In genomic region chr13:108342369-108343289, GRCh38 we compare ENCODE assay signal across 9 cellular contexts.
DNase-seq lines count a peak whose midpoint lies in the region; ATAC-seq and TF ChIP-seq lines count a peak whose summit lies in the region.
"Had no signal": no experiment of that assay in that cellular context is flagged by ENCODE, and none has a peak within 500 bp of the region (broad histone marks: within the 10 kb centered on the region; RNA-seq: fewer than 3 reads in every experiment).

No MANE protein-coding gene starts in this region.

- CTCF ChIA-PET in activated CD4-positive, alpha-beta memory T cell treated with anti-CD3 and anti-CD28 coated beads, Interleukin-2, amount 10 ng/mL, durations not matched to agents 7 days and 5 days (lab: Charles Lee): interaction anchor here (0.5 to 2.2 kb wide), 8 partner anchors 10 to 573 kb away, joined by 3 to 11 read pairs (median 3); no protein-coding TSS in a partner anchor

- TF ChIP-seq CTCF in hepatocyte (IDR thresholded peaks at IDR 0.05; ENCODE audit: poor library complexity) (peak; percentile 65), sigmoid colon (IDR thresholded peaks at IDR 0.05) (peak in 1 of 4 experiments; percentile 27)

- no peaks in the 10 kb centered on the region for H4K20me1 ChIP-seq in hepatocyte (ENCODE audit: insufficient read depth, poor library complexity, severe bottlenecking)

- H3K27ac ChIP-seq in hepatocyte (no peak overlapping the region), sigmoid colon (no peak overlapping the region)

- no peaks in the 10 kb centered on the region for H3K36me3 Mint-ChIP-seq in activated CD4-positive, alpha-beta memory T cell treated with anti-CD3 and anti-CD28 coated beads, Interleukin-2, amount 10 ng/mL, durations not matched to agents 7 days and 5 days (ENCODE audit: low read depth)

- peak overlapping the region; percentile 74 for H3K27ac Mint-ChIP-seq in activated CD4-positive, alpha-beta memory T cell treated with anti-CD3 and anti-CD28 coated beads, Interleukin-2, amount 10 ng/mL, durations not matched to agents 7 days and 5 days

- TF ChIP-seq EP300 in sigmoid colon (IDR thresholded peaks at IDR 0.05): no peak

- peak; percentile 74 for ATAC-seq in GM21786 (IDR thresholded peaks at IDR 0.05; ENCODE audit: unreplicated experiment)
- ATAC-seq in GM19463 (IDR thresholded peaks at IDR 0.05; ENCODE audit: unreplicated experiment): no peak

- H3K9me3 Mint-ChIP-seq in activated CD4-positive, alpha-beta memory T cell treated with anti-CD3 and anti-CD28 coated beads, Interleukin-2, amount 10 ng/mL, durations not matched to agents 7 days and 5 days: no peaks in the 10 kb centered on the region
- H3K9me3 Mint-ChIP-seq: central memory CD8-positive, alpha-beta T cell had no signal

- no peaks in the 10 kb centered on the region for H3K9me3 ChIP-seq in hepatocyte (ENCODE audit: low read depth)
- no peaks in the 10 kb centered on the region for H3K9me3 ChIP-seq in sigmoid colon

- H3K4me1 ChIP-seq in hepatocyte (ENCODE audit: insufficient read depth): no peaks in the 10 kb centered on the region
- no peaks in the 10 kb centered on the region for H3K4me1 ChIP-seq in sigmoid colon

- POLR2A ChIA-PET in activated CD4-positive, alpha-beta memory T cell treated with anti-CD3 and anti-CD28 coated beads, Interleukin-2, amount 10 ng/mL, durations not matched to agents 7 days and 5 days (lab: Charles Lee): interaction anchor here (0.7 to 1.3 kb wide), 2 partner anchors 19 to 555 kb away, joined by 3 read pairs; no protein-coding TSS in a partner anchor

- H3K27me3 ChIP-seq in hepatocyte: no peaks in the 10 kb centered on the region
- no peaks in the 10 kb centered on the region for H3K27me3 ChIP-seq in sigmoid colon

- H2AFZ ChIP-seq in hepatocyte: no peak overlapping the region

- H3K4me3 ChIP-seq in hepatocyte (no peak overlapping the region), sigmoid colon (no peak overlapping the region)

- H3K9me2 ChIP-seq in hepatocyte (replicated peaks; ENCODE audit: insufficient read depth): no peaks in the 10 kb centered on the region

- no peak overlapping the region for H3K4me2 ChIP-seq in hepatocyte

- peak; percentile 4 to 13 for DNase-seq in activated CD4-positive, alpha-beta T cell treated with anti-CD3 and anti-CD28 coated beads for 4 hours
- no peak for DNase-seq in activated CD4-positive, alpha-beta T cell treated with anti-CD3 and anti-CD28 coated beads for 1 hour
- peak; percentile 5 to 63 (median 12) for DNase-seq in NCI-H1417 (lab: John Stamatoyannopoulos, UW)
- peak; percentile 30 for DNase-seq in activated CD4-positive, alpha-beta memory T cell treated with anti-CD3 and anti-CD28 coated beads, Interleukin-2, amount 10 ng/mL, durations not matched to agents 7 days and 5 days
- DNase-seq in hepatocyte (ENCODE audit: low spot score): peak; percentile 41
- no peak for DNase-seq in sigmoid colon

- H3K36me3 ChIP-seq in hepatocyte (replicated peaks; ENCODE audit: insufficient read depth, low read depth) (no peaks in the 10 kb centered on the region), sigmoid colon (no peaks in the 10 kb centered on the region)

- H3K4me1 Mint-ChIP-seq in activated CD4-positive, alpha-beta memory T cell treated with anti-CD3 and anti-CD28 coated beads, Interleukin-2, amount 10 ng/mL, durations not matched to agents 7 days and 5 days: peaks cover 52% of the 10 kb centered on the region
- H3K4me1 Mint-ChIP-seq: central memory CD8-positive, alpha-beta T cell had no signal

- H3K79me2 ChIP-seq in hepatocyte: no peaks in the 10 kb centered on the region

- no peak for TF ChIP-seq POLR2A in sigmoid colon (IDR thresholded peaks at IDR 0.05)

- 61% methylated on average over 7 of the region's 7 CpGs for WGBS in hepatocyte (ENCODE audit: low lambda C conversion rate, missing lambda C conversion rate)
- WGBS in sigmoid colon, 2 donors: 39 to 50% methylated on average over 7 of the region's 7 CpGs

- H3K27me3 Mint-ChIP-seq in activated CD4-positive, alpha-beta memory T cell treated with anti-CD3 and anti-CD28 coated beads, Interleukin-2, amount 10 ng/mL, durations not matched to agents 7 days and 5 days: no peaks in the 10 kb centered on the region
- H3K27me3 Mint-ChIP-seq: central memory CD8-positive, alpha-beta T cell had no signal

- intact Hi-C loops in sigmoid colon (cut with DNase I): no loop called here

- peak overlapping the region; percentile 51 for H3K4me3 Mint-ChIP-seq in activated CD4-positive, alpha-beta memory T cell treated with anti-CD3 and anti-CD28 coated beads, Interleukin-2, amount 10 ng/mL, durations not matched to agents 7 days and 5 days
- H3K4me3 Mint-ChIP-seq: central memory CD8-positive, alpha-beta T cell had no signal

Comparison
In these comparisons a context has a peak if more than half of its experiments do, and no peak if none do; other contexts are left out.
1. DNase-seq: peak in activated CD4-positive, alpha-beta T cell treated with anti-CD3 and anti-CD28 coated beads for 4 hours (2 of 2), NCI-H1417 (3 of 3), activated CD4-positive, alpha-beta memory T cell treated with anti-CD3 and anti-CD28 coated beads, Interleukin-2, amount 10 ng/mL, durations not matched to agents 7 days and 5 days (single experiment) and hepatocyte (single experiment); none in activated CD4-positive, alpha-beta T cell treated with anti-CD3 and anti-CD28 coated beads for 1 hour (single experiment) and sigmoid colon (single experiment).